In the genomic region with DNA sequence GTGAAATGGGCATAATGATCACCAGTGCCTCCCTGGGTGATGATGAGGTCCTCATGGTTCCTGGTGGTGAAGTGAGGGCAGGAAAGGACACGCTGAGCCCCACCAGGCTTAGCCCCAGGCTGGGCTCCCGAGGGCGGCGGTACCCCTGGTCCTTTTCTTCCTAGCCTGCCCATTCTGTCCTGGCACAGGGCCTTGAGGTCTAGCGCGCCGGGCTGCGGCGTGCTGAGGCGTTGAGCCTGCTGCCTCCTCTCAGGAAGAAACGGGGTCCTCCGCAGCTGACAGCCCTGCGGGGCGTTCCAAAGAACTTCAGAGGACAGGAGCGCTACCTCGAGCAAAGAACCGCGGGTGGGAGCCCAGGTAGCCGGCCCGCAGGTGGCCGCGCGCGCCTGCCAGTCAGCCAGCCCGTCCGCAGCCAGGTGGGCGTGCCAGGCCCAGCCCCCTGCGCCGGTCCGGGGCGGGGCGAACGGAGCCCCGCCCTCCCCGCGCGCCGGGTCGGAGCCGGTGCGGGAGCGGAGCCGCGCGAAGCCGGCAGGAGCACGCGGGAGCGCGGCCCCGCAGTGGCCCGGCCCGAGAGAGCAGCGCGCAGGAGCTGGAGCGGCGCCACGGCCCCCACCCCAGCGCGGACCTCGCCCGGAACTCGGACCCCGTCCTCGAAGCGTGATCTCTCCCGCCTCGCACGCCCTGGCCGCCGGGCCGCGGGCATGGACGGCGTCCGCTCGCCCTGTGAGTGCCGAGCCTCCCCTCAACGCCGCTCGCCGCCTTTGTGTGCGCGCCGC, we compare ENCODE assay signal across 9 cellular contexts. TPM values are rescaled to one million over a fixed set of nuclear protein-coding genes. Genes with fewer than 3 reads are reported as not detected.
A peak's percentile ranks its signal among the peaks of the same experiment; 100 is the strongest.
DNase-seq lines count a peak whose midpoint lies in the region; ATAC-seq and TF ChIP-seq lines count a peak whose summit lies in the region.
"Had no signal": no experiment of that assay in that cellular context is flagged by ENCODE, and none has a peak within 500 bp of the region (broad histone marks: within the 10 kb centered on the region; RNA-seq: fewer than 3 reads in every experiment).

A gene (plus strand): TSS at position 477 of the 776 bp plus-strand sequence. CDS start 791 bp downstream, outside the sequence.

- CTCF ChIA-PET in CD8-positive, alpha-beta T cell (lab: Charles Lee) = interaction anchor here (0.6 kb wide), 1 partner anchor 16 kb away, joined by 3 read pairs; no protein-coding TSS in a partner anchor

- peaks cover 12% of the 10 kb centered on the region for H3K27me3 ChIP-seq in CD8-positive, alpha-beta T cell (ENCODE audit: insufficient read depth, low read length)
- peaks cover 41% of the 10 kb centered on the region for H3K27me3 ChIP-seq in thymus (ENCODE audit: control insufficient read depth, insufficient read depth)

- H3K27ac Mint-ChIP-seq in CD8-positive, alpha-beta T cell = no peak within 1 kb of the TSS
- peak within 1 kb of the TSS in 1 of 6 donors; percentile 47 for H3K27ac Mint-ChIP-seq in naive B cell

- ATAC-seq in CD8-positive, alpha-beta T cell = peak; percentile 89
- ATAC-seq in naive B cell (ENCODE audit: low read depth in 2 of 2) = peak; percentile 81 to 82
- ATAC-seq in GM21576 (IDR thresholded peaks at IDR 0.05; ENCODE audit: unreplicated experiment) = no peak

- H3K36me3 ChIP-seq in CD8-positive, alpha-beta T cell (ENCODE audit: insufficient read depth, low read length) = no peaks in the 10 kb centered on the region
- H3K36me3 ChIP-seq in thymus (ENCODE audit: control insufficient read depth, insufficient read depth) = no peaks in the 10 kb centered on the region

- H3K4me3 Mint-ChIP-seq in CD8-positive, alpha-beta T cell = peak within 1 kb of the TSS; percentile 76
- peak within 1 kb of the TSS; percentile 70 to 87 (median 80) for H3K4me3 Mint-ChIP-seq in naive B cell

- H3K9me3 ChIP-seq in CD8-positive, alpha-beta T cell (ENCODE audit: low read length) = no peaks in the 10 kb centered on the region
- no peaks in the 10 kb centered on the region for H3K9me3 ChIP-seq in thymus (ENCODE audit: control insufficient read depth)

- peaks cover 8% of the 10 kb centered on the region for H3K4me1 ChIP-seq in CD8-positive, alpha-beta T cell (ENCODE audit: insufficient read depth, low read length)
- H3K4me1 ChIP-seq in thymus (ENCODE audit: control insufficient read depth, insufficient read depth, low read length) = peaks cover 7% of the 10 kb centered on the region

- H3K9me3 Mint-ChIP-seq in CD8-positive, alpha-beta T cell = no peaks in the 10 kb centered on the region
- H3K9me3 Mint-ChIP-seq in naive B cell = no peaks in the 10 kb centered on the region

- H3K27me3 Mint-ChIP-seq in CD8-positive, alpha-beta T cell (ENCODE audit: low read depth) = peaks cover 41% of the 10 kb centered on the region
- H3K27me3 Mint-ChIP-seq in naive B cell = peaks cover 21 to 66% (median 51%) of the 10 kb centered on the region in 3 donors

- peaks cover 8% of the 10 kb centered on the region for H3K4me1 Mint-ChIP-seq in CD8-positive, alpha-beta T cell (ENCODE audit: low read depth)
- H3K4me1 Mint-ChIP-seq in naive B cell = peaks cover 6 to 22% (median 14%) of the 10 kb centered on the region in 3 donors

- intact Hi-C loops in CD8-positive, alpha-beta T cell (cut with DNase I, micrococcal nuclease) = no loop called here

- H3K36me3 Mint-ChIP-seq in CD8-positive, alpha-beta T cell = no peaks in the 10 kb centered on the region
- no peaks in the 10 kb centered on the region for H3K36me3 Mint-ChIP-seq in naive B cell

- TF ChIP-seq CTCF in CD8-positive, alpha-beta T cell (IDR thresholded peaks at IDR 0.05) = no peak
- TF ChIP-seq CTCF in epithelial cell of esophagus (IDR thresholded peaks at IDR 0.05; ENCODE audit: insufficient read depth, low read depth, low read length, missing control alignments) = no peak

- peak within 1 kb of the TSS; percentile 52 for H3K4me3 ChIP-seq in CD8-positive, alpha-beta T cell (ENCODE audit: low read depth, low read length)
- H3K4me3 ChIP-seq in epithelial cell of esophagus (ENCODE audit: low read length) (no peak within 1 kb of the TSS), thymus (ENCODE audit: low read length) (peak within 1 kb of the TSS; percentile 50)

- POLR2A ChIA-PET in CD8-positive, alpha-beta T cell (lab: Charles Lee) = no interaction called here

- no peak within 1 kb of the TSS for H3K27ac ChIP-seq in CD8-positive, alpha-beta T cell (ENCODE audit: low read depth, low read length)
- H3K27ac ChIP-seq in thymus (ENCODE audit: low read depth) = peak within 1 kb of the TSS; percentile 46
- H3K27ac ChIP-seq: epithelial cell of prostate had no signal

- DNase-seq in CD8-positive, alpha-beta T cell = peak in 5 of 7 experiments; percentile 10 to 57 (median 22)
- DNase-seq in LoVo (ENCODE audit: low spot score) (peak; percentile 73), epithelial cell of esophagus (ENCODE audit: low read depth) (peak; percentile 22), naive B cell (peak; percentile 45), GF-D8 (lab: John Stamatoyannopoulos, UW) (no peak)
- peak; percentile 75 for DNase-seq in activated CD8-positive, alpha-beta memory T cell treated with anti-CD3 and anti-CD28 coated beads for 24 hours

- 1% methylated on average over 85 of the region's 85 CpGs for WGBS in thymus

RNA-seq across cellular contexts. Expression of the gene that starts here (rescaled TPM):
- total RNA-seq in CD8-positive, alpha-beta T cell = under 1 TPM; 0.25 to 0.30 TPM
- not detected for polyA plus RNA-seq in naive B cell (ENCODE audit: low read depth in 6 of 6)
- 9.1 TPM for polyA plus RNA-seq in thymus

Comparison
In these comparisons a context has a peak if more than half of its experiments do, and no peak if none do; other contexts are left out.
1. Peak in DNase-seq, ATAC-seq and H3K4me3 ChIP-seq in CD8-positive, alpha-beta T cell; RNA of the gene not detected or under 1 TPM.
2. Peak in DNase-seq and ATAC-seq in naive B cell; RNA of the gene not detected or under 1 TPM.